ENCODE assay signal across 3 cellular contexts in genomic region chr20:62354031-62354808, GRCh38.
TF ChIP-seq lines count a peak whose summit lies in the region.

No MANE protein-coding gene starts in this region.

TF ChIP-seq in HEK293, 187 proteins besides CTCF, POLR2A, EP300 and RAD21:
- TF ChIP-seq KLF8 (tag by site-specific recombination; IDR thresholded peaks at IDR 0.05) (peak; percentile 12; the same call in 1 of the 2 replicates), TSHZ1 (tag by site-specific recombination; IDR thresholded peaks at IDR 0.05; ENCODE audit: borderline replicate concordance) (no peak), GLIS2 (tag by site-specific recombination; IDR thresholded peaks at IDR 0.05) (peak; percentile 51)
TF ChIP-seq in HEK293: peak in this region for 2.

TF ChIP-seq in K562, 482 proteins besides CTCF, POLR2A, EP300 and RAD21:
- TF ChIP-seq STAT5A (IDR thresholded peaks at IDR 0.05; ENCODE audit: borderline replicate concordance, low read length) = no peak
- no peak for TF ChIP-seq PRDM10 (IDR thresholded peaks at IDR 0.05; ENCODE audit: partially characterized antibody)
- no peak for TF ChIP-seq ZNF431 (CRISPR knock-in tag; IDR thresholded peaks at IDR 0.05)
- peak; percentile 25; the same call in 1 of the 2 replicates for TF ChIP-seq RBFOX2 (IDR thresholded peaks at IDR 0.05; ENCODE audit: low read depth, low read length)
- no peak for TF ChIP-seq ZNF583 (CRISPR knock-in tag; IDR thresholded peaks at IDR 0.05)
- no peak for TF ChIP-seq CEBPB (tag; IDR thresholded peaks at IDR 0.05)
- peak; percentile 80 for TF ChIP-seq ZFP36 (IDR thresholded peaks at IDR 0.05; ENCODE audit: low read depth, low read length, partially characterized antibody)
- no peak for TF ChIP-seq RBM22 (IDR thresholded peaks at IDR 0.05; ENCODE audit: low read depth, low read length, poor library complexity, severe bottlenecking)
- no peak for TF ChIP-seq NFE2 (IDR thresholded peaks at IDR 0.05; ENCODE audit: low read depth)
- TF ChIP-seq GATAD2A (IDR thresholded peaks at IDR 0.05) = no peak
- TF ChIP-seq VEZF1 (CRISPR knock-in tag; IDR thresholded peaks at IDR 0.05) = no peak
- TF ChIP-seq RBM34 (IDR thresholded peaks at IDR 0.05; ENCODE audit: borderline replicate concordance, insufficient read depth, low read length) = no peak
- TF ChIP-seq TFAP4 (CRISPR knock-in tag; IDR thresholded peaks at IDR 0.05; ENCODE audit: borderline replicate concordance) = no peak
- no peak for TF ChIP-seq HDAC6 (IDR thresholded peaks at IDR 0.05; ENCODE audit: low read depth, low read length)
- no peak for TF ChIP-seq SRF (CRISPR knock-in tag; IDR thresholded peaks at IDR 0.05)
TF ChIP-seq in K562: peak in this region for 2.

TF ChIP-seq in HepG2, 621 proteins besides CTCF, POLR2A, EP300 and RAD21:
- TF ChIP-seq IKZF4 (CRISPR knock-in tag; IDR thresholded peaks at IDR 0.05; ENCODE audit: borderline replicate concordance, low read depth, not compliant biosample characterization) = no peak
- 0 out of 2 replicates have a peak, but pooled peaks have one; percentile 44 for TF ChIP-seq ZNF691 (CRISPR knock-in tag; IDR thresholded peaks at IDR 0.05; ENCODE audit: borderline replicate concordance, low read depth)
- TF ChIP-seq ZBTB7A (CRISPR knock-in tag; IDR thresholded peaks at IDR 0.05) = 0 out of 2 replicates have a peak, but pooled peaks have one; percentile 41
- peak; percentile 89; the same call in 1 of the 2 replicates for TF ChIP-seq PCBP1 (IDR thresholded peaks at IDR 0.05; ENCODE audit: borderline replicate concordance, low read depth, low read length)
- TF ChIP-seq ZNF513 (CRISPR knock-in tag; conservative IDR thresholded peaks at IDR 0.05) = no peak
- peak; percentile 67 for TF ChIP-seq ZFP36 (IDR thresholded peaks at IDR 0.05; ENCODE audit: borderline replicate concordance, low read depth, low read length, partially characterized antibody)
- TF ChIP-seq SCMH1 (CRISPR knock-in tag; IDR thresholded peaks at IDR 0.05; ENCODE audit: borderline replicate concordance) = no peak
- TF ChIP-seq ZBTB21 (CRISPR knock-in tag; IDR thresholded peaks at IDR 0.05) = no peak
- TF ChIP-seq ZSCAN21 (CRISPR knock-in tag; IDR thresholded peaks at IDR 0.05; ENCODE audit: borderline replicate concordance) = 0 out of 2 replicates have a peak, but pooled peaks have one; percentile 6
- TF ChIP-seq PTBP1 (IDR thresholded peaks at IDR 0.05; ENCODE audit: low read depth, low read length, poor library complexity, severe bottlenecking) = peak; percentile 61
